ENCODE assay signal across 9 cellular contexts in genomic region chr17:58352843-58353719, GRCh38. TPM values are rescaled to one million over a fixed set of nuclear protein-coding genes. Genes with fewer than 3 reads are reported as not detected.
DNase-seq lines count a peak whose midpoint lies in the region; ATAC-seq, FAIRE-seq and TF ChIP-seq lines count a peak whose summit lies in the region.
"Had no signal": no experiment of that assay in that cellular context is flagged by ENCODE, and none has a peak within 500 bp of the region (broad histone marks: within the 10 kb centered on the region; RNA-seq: fewer than 3 reads in every experiment).

No MANE protein-coding gene starts in this region.

- peak overlapping the region; percentile 8; the same call in 1 of the 2 replicates for H2BK5ac ChIP-seq in H1 (ENCODE audit: low read depth, low read length)

- DNase-seq in H1 (ENCODE audit: low read depth in 1 of 2, low spot score in 2 of 2) (peak in 1 of 2 experiments; percentile 56), mesothelial cell of epicardium (ENCODE audit: low spot score in 2 of 2, unreplicated experiment in 2 of 2) (no peak), upper lobe of right lung (peak; percentile 68), NCI-H2196 (lab: John Stamatoyannopoulos, UW; ENCODE audit: unreplicated experiment) (no peak), RCC 7860 (ENCODE audit: low spot score) (no peak)

- no peak overlapping the region for H3K14ac ChIP-seq in H1 (ENCODE audit: insufficient read length)

- H3K9ac ChIP-seq in H1 (replicated peaks in 1 of 4; ENCODE audit: extremely low read depth in 1 of 4, low read depth in 3 of 4, low read length in 3 of 4): peak overlapping the region in 3 of 4 experiments; percentile 54 to 76 (median 58); a peak in 4 of 7 replicates

- FAIRE-seq in H1 (lab: Jason Lieb, UNC) (no peak), RCC 7860 (lab: Jason Lieb, UNC) (no peak)

- H3K4ac ChIP-seq in H1 (replicated peaks; ENCODE audit: insufficient read length, low read depth, low read length): no peak overlapping the region

- POLR2A ChIA-PET in HEK293 (lab: Yijun Ruan, JAX): interaction anchor here (0.6 to 4.6 kb wide), 25 partner anchors 9 to 543 kb away, joined by 3 to 130 read pairs (median 7); partner anchors contain the start of gene RNF43
- POLR2A ChIA-PET in H1 (lab: Charles Lee; ENCODE audit: partially characterized antibody): interaction anchor here (0.7 to 7.9 kb wide), 24 partner anchors 8 to 95 kb away, joined by 3 to 149 read pairs (median 6); partner anchors contain the start of genes RNF43 and TSPOAP1

- no peak for TF ChIP-seq EP300 in H1 (IDR thresholded peaks at IDR 0.05; ENCODE audit: borderline replicate concordance in 1 of 2, low read depth in 2 of 2, low read length in 2 of 2)

- H2BK15ac ChIP-seq in H1 (ENCODE audit: low read length): no peak overlapping the region

- H3K9me3 ChIP-seq in HEK293 (ENCODE audit: control insufficient read depth, insufficient read depth, low read depth, low read length) (no peaks in the 10 kb centered on the region), H1 (ENCODE audit: insufficient read depth in 2 of 2, low read depth in 1 of 2, low read length in 1 of 2) (no peaks in the 10 kb centered on the region), upper lobe of right lung (no peaks in the 10 kb centered on the region)

- H2AFZ ChIP-seq in H1 (ENCODE audit: low read length): peak overlapping the region; percentile 33; the same call in 1 of the 2 replicates

- no peak overlapping the region for H4K8ac ChIP-seq in H1 (ENCODE audit: extremely low read depth, insufficient read depth, low read length)

- no peak for TF ChIP-seq RAD21 in H1 (IDR thresholded peaks at IDR 0.05 in 1 of 2, conservative IDR thresholded peaks at IDR 0.05 in 1 of 2; ENCODE audit: low read depth in 2 of 2, low read length in 2 of 2)

- H3K79me2 ChIP-seq in H1 (ENCODE audit: control insufficient read depth in 1 of 2, insufficient read depth in 2 of 2, low read length in 2 of 2): peaks cover 0 to 13% of the 10 kb centered on the region in 2 experiments; a peak in 2 of 4 replicates

- H3K27ac ChIP-seq in C4-2B (peak overlapping the region; percentile 87), HEK293 (ENCODE audit: extremely low read depth, low read depth, low read length) (peak overlapping the region; percentile 96), H1 (ENCODE audit: low read depth, low read length) (0 out of 2 replicates have a peak overlapping the region, but pooled peaks have one; percentile 39), upper lobe of right lung (peak overlapping the region; percentile 97)

- TF ChIP-seq CTCF in C4-2B (conservative IDR thresholded peaks at IDR 0.05) (no peak), HEK293 (tag by site-specific recombination; IDR thresholded peaks at IDR 0.05) (no peak), H1 (IDR thresholded peaks at IDR 0.05; ENCODE audit: control extremely low read depth in 1 of 3, insufficient read depth in 1 of 3, low read depth in 1 of 3, low read length in 3 of 3) (no peak), mesothelial cell of epicardium (IDR thresholded peaks at IDR 0.05; ENCODE audit: unreplicated experiment) (no peak), upper lobe of right lung (IDR thresholded peaks at IDR 0.05) (no peak)

- CTCF ChIA-PET in HEK293 (lab: Yijun Ruan, JAX) (interaction anchor here (0.6 to 3.6 kb wide), 11 partner anchors 10 to 98 kb away, joined by 3 to 22 read pairs (median 7); partner anchors contain the start of gene RNF43), H1 (lab: Charles Lee; ENCODE audit: partially characterized antibody) (interaction anchor here (0.6 to 5.8 kb wide), 19 partner anchors 9 to 94 kb away, joined by 3 to 32 read pairs (median 5); partner anchors contain the start of gene RNF43)

- no peak for TF ChIP-seq POLR2A in H1 (IDR thresholded peaks at IDR 0.05; ENCODE audit: control extremely low read depth in 1 of 2, low read depth in 2 of 2, low read length in 2 of 2)

- H3K4me3 Mint-ChIP-seq in T-helper 1 cell treated with Interleukin-12 subunit alpha and Interleukin-12 subunit beta and Interleukin-4 antibody, amounts not matched to agents 30 μg/mL and 1 μg/mL, for 36 hours: peak overlapping the region; percentile 91
- peak overlapping the region; percentile 100 for H3K4me3 Mint-ChIP-seq in mesothelial cell of epicardium

- H3K4me2 ChIP-seq in H1 (ENCODE audit: insufficient read depth in 1 of 2, low read depth in 2 of 2, low read length in 2 of 2): peak overlapping the region; percentile 96 to 100

- H3K4me3 ChIP-seq in HEK293 (ENCODE audit: low read depth, low read length): peak overlapping the region; percentile 93
- H3K4me3 ChIP-seq in H1 (ENCODE audit: extremely low read depth in 1 of 4, insufficient read depth in 2 of 4, low read depth in 3 of 4, low read length in 4 of 4): peak overlapping the region; percentile 90 to 96 (median 94)
- H3K4me3 ChIP-seq in upper lobe of right lung: peak overlapping the region; percentile 95

- peak overlapping the region; percentile 12 for H3K56ac ChIP-seq in H1 (replicated peaks; ENCODE audit: insufficient read length, low read depth, low read length)

- peaks cover 0 to 2% of the 10 kb centered on the region in 2 experiments for H4K20me1 ChIP-seq in H1 (replicated peaks in 1 of 2; ENCODE audit: control insufficient read depth in 1 of 2, insufficient read depth in 2 of 2, low read length in 2 of 2)

- no peaks in the 10 kb centered on the region for H3K27me3 ChIP-seq in H1 (replicated peaks in 1 of 4; ENCODE audit: control insufficient read depth in 3 of 4, extremely low read depth in 1 of 4, insufficient read depth in 3 of 4, low read length in 3 of 4)
- H3K27me3 ChIP-seq in upper lobe of right lung: no peaks in the 10 kb centered on the region

- intact Hi-C loops in upper lobe of right lung (cut with DNase I): no loop called here

- ATAC-seq in upper lobe of right lung: peak; percentile 16

- H2BK120ac ChIP-seq in H1 (replicated peaks; ENCODE audit: low read depth, low read length): no peak overlapping the region

- H4K5ac ChIP-seq in H1 (ENCODE audit: insufficient read length, low read depth, low read length): no peak overlapping the region

- H3K27ac Mint-ChIP-seq in T-helper 1 cell treated with Interleukin-12 subunit alpha and Interleukin-12 subunit beta and Interleukin-4 antibody, amounts not matched to agents 30 μg/mL and 1 μg/mL, for 36 hours: peak overlapping the region; percentile 91
- peak overlapping the region; percentile 98 for H3K27ac Mint-ChIP-seq in mesothelial cell of epicardium

- H3K36me3 Mint-ChIP-seq in T-helper 1 cell treated with Interleukin-12 subunit alpha and Interleukin-12 subunit beta and Interleukin-4 antibody, amounts not matched to agents 30 μg/mL and 1 μg/mL, for 36 hours (ENCODE audit: low read depth): peaks cover 49% of the 10 kb centered on the region
- peaks cover 30% of the 10 kb centered on the region for H3K36me3 Mint-ChIP-seq in mesothelial cell of epicardium

- no peak overlapping the region for H4K91ac ChIP-seq in H1 (replicated peaks; ENCODE audit: insufficient read length, low read length)

- no peaks in the 10 kb centered on the region for H3K27me3 Mint-ChIP-seq in T-helper 1 cell treated with Interleukin-12 subunit alpha and Interleukin-12 subunit beta and Interleukin-4 antibody, amounts not matched to agents 30 μg/mL and 1 μg/mL, for 36 hours (ENCODE audit: low read depth)
- H3K27me3 Mint-ChIP-seq in mesothelial cell of epicardium (ENCODE audit: low read depth): no peaks in the 10 kb centered on the region

- H3K79me1 ChIP-seq in H1 (ENCODE audit: low read depth, low read length): no peaks in the 10 kb centered on the region

- H3K18ac ChIP-seq in H1 (ENCODE audit: extremely low read depth, low read length): no peak overlapping the region; the same call in 1 of the 2 replicates

- H3K9me3 Mint-ChIP-seq in T-helper 1 cell treated with Interleukin-12 subunit alpha and Interleukin-12 subunit beta and Interleukin-4 antibody, amounts not matched to agents 30 μg/mL and 1 μg/mL, for 36 hours: no peaks in the 10 kb centered on the region
- H3K9me3 Mint-ChIP-seq in mesothelial cell of epicardium: no peaks in the 10 kb centered on the region

- H3K23ac ChIP-seq in H1 (ENCODE audit: insufficient read length): no peak overlapping the region

- peaks cover 8% of the 10 kb centered on the region; the same call in 1 of the 2 replicates for H3K23me2 ChIP-seq in H1 (ENCODE audit: low read depth, low read length)

- H3K4me1 ChIP-seq in HEK293 (ENCODE audit: control insufficient read depth, insufficient read depth, low read length) (peaks cover 9% of the 10 kb centered on the region), H1 (replicated peaks in 1 of 4; ENCODE audit: control insufficient read depth in 3 of 4, insufficient read depth in 4 of 4, low read length in 3 of 4) (peaks cover 0 to 2% (median 0%) of the 10 kb centered on the region in 4 experiments; a peak in 1 of 7 replicates), upper lobe of right lung (peaks cover 9% of the 10 kb centered on the region)

- peak overlapping the region; percentile 80; the same call in 1 of the 2 replicates for H2BK12ac ChIP-seq in H1 (ENCODE audit: low read depth, low read length)

- no peak overlapping the region for H2BK20ac ChIP-seq in H1 (ENCODE audit: low read length)

- H2AK5ac ChIP-seq in H1 (ENCODE audit: low read depth, low read length): no peak overlapping the region

- 20% methylated on average over 17 of the region's 17 CpGs; no CpG with 5 or more reads in 1 of the 2 experiments for WGBS in H1 (ENCODE audit: extremely low coverage in 1 of 2, insufficient coverage in 1 of 2, insufficient read length in 1 of 2, insufficient replicate concordance in 2 of 2, low coverage in 1 of 2, low lambda C conversion rate in 2 of 2, missing lambda C conversion rate in 1 of 2), 2 experiments

- H3K4me1 Mint-ChIP-seq in T-helper 1 cell treated with Interleukin-12 subunit alpha and Interleukin-12 subunit beta and Interleukin-4 antibody, amounts not matched to agents 30 μg/mL and 1 μg/mL, for 36 hours (ENCODE audit: low read depth): peaks cover 43% of the 10 kb centered on the region
- H3K4me1 Mint-ChIP-seq in mesothelial cell of epicardium: peaks cover 20% of the 10 kb centered on the region

- H3K36me3 ChIP-seq in HEK293 (ENCODE audit: control insufficient read depth in 2 of 2, insufficient read depth in 1 of 2, low read length in 2 of 2) (peaks cover 21 to 65% of the 10 kb centered on the region in 2 experiments), H1 (ENCODE audit: control insufficient read depth in 2 of 4, insufficient read depth in 4 of 4, low read length in 3 of 4) (peaks cover 11 to 19% (median 18%) of the 10 kb centered on the region in 4 experiments), upper lobe of right lung (peaks cover 29% of the 10 kb centered on the region)

RNA-seq across cellular contexts. Expression of gene SUPT4H1, which starts 1.1 kb away (rescaled TPM):
- 103 and 112 TPM in 2 replicates for total RNA-seq in H1 (2021; fragmentation: NEBNext Ultra II Directional; extraction: Animal tissue kit (Norgen Biotek cat#: 25700))
- 115 and 143 TPM in 2 replicates for polyA plus RNA-seq in H1 (2011; rRNA removed)
- polyA plus RNA-seq in H1 (2011; cell fraction: cytosol; rRNA removed): 144 TPM
- 67.4 TPM for polyA plus RNA-seq in H1 (2011; cell fraction: nucleus; rRNA removed)
- 166 to 180 TPM (median 170 TPM) in 4 replicates for polyA plus RNA-seq in H1 (2012, experiment 1 of 2)
- 181 TPM for polyA plus RNA-seq in H1 (2012, experiment 2 of 2)
- 66.5 TPM for polyA plus RNA-seq in H1 (2013, experiment 1 of 2)
- 66.6 TPM for polyA plus RNA-seq in H1 (2013, experiment 2 of 2)
- 73.5 and 87.0 TPM in 2 replicates for polyA minus RNA-seq in H1 (2011; rRNA and poly(A)+ RNA removed)
- polyA minus RNA-seq in H1 (2011; cell fraction: cytosol; rRNA and poly(A)+ RNA removed): 50.8 TPM
- 33.5 TPM for polyA minus RNA-seq in H1 (2011; cell fraction: nucleus; rRNA and poly(A)+ RNA removed)
- total RNA-seq in mesothelial cell of epicardium (76.8 to 90.7 TPM (median 86.6 TPM) in 3 replicates), upper lobe of right lung (82.4 TPM)

RNA-seq across cellular contexts. Expression of gene TSPOAP1, which starts 24.5 kb away (rescaled TPM):
- total RNA-seq in H1 (2021; fragmentation: NEBNext Ultra II Directional; extraction: Animal tissue kit (Norgen Biotek cat#: 25700)): 9.2 and 9.8 TPM in 2 replicates
- 7.6 and 9.8 TPM in 2 replicates for polyA plus RNA-seq in H1 (2011; rRNA removed)
- polyA plus RNA-seq in H1 (2011; cell fraction: cytosol; rRNA removed): 13.8 TPM
- 69.7 TPM for polyA plus RNA-seq in H1 (2011; cell fraction: nucleus; rRNA removed)
- polyA plus RNA-seq in H1 (2012, experiment 1 of 2): 14.7 to 18.9 TPM (median 15.9 TPM) in 4 replicates
- polyA plus RNA-seq in H1 (2012, experiment 2 of 2): 6.2 TPM
- 4.8 TPM for polyA plus RNA-seq in H1 (2013, experiment 1 of 2)
- 4.1 TPM for polyA plus RNA-seq in H1 (2013, experiment 2 of 2)
- 2.9 and 6.6 TPM in 2 replicates for polyA minus RNA-seq in H1 (2011; rRNA and poly(A)+ RNA removed)
- 5.8 TPM for polyA minus RNA-seq in H1 (2011; cell fraction: cytosol; rRNA and poly(A)+ RNA removed)
- polyA minus RNA-seq in H1 (2011; cell fraction: nucleus; rRNA and poly(A)+ RNA removed): 8.9 TPM
- 87.2 to 88.8 TPM (median 88.4 TPM) in 3 replicates for total RNA-seq in mesothelial cell of epicardium
- 21.0 TPM for total RNA-seq in upper lobe of right lung
- total RNA-seq: NCI-H460 had no signal

Comparison
In these comparisons a context has a peak if more than half of its experiments do, and no peak if none do; other contexts are left out.
1. H3K27ac ChIP-seq: peak in every context shown above with its lines; median percentile 97 in upper lobe of right lung; 96 in HEK293; 87 in C4-2B; 39 in H1.